In genomic region chr2:143936758-143937562, GRCh38 we compare ENCODE assay signal across 8 cellular contexts.
A peak's percentile ranks its signal among the peaks of the same experiment; 100 is the strongest.
DNase-seq lines count a peak whose midpoint lies in the region; ATAC-seq and TF ChIP-seq lines count a peak whose summit lies in the region.

No MANE protein-coding gene starts in this region.

- H3K27me3 ChIP-seq in skeletal muscle tissue (ENCODE audit: control insufficient read depth in 3 of 3, insufficient read depth in 3 of 3, low read length in 3 of 3), result peaks cover 0 to 3% (median 0%) of the 10 kb centered on the region in 3 donors

- H3K9me3 ChIP-seq in skeletal muscle tissue (ENCODE audit: control insufficient read depth in 3 of 3, low read length in 3 of 3), result no peaks in the 10 kb centered on the region

- peak; percentile 71 for ATAC-seq in HG02678 (IDR thresholded peaks at IDR 0.05; ENCODE audit: unreplicated experiment)

- H3K4me3 ChIP-seq in astrocyte of the spinal cord (ENCODE audit: low read depth, low read length) (peak overlapping the region; percentile 47), skeletal muscle tissue (ENCODE audit: low read length in 3 of 3) (peak overlapping the region; percentile 74 to 83 (median 78))

- H3K9ac ChIP-seq in skeletal muscle tissue (ENCODE audit: low read depth in 1 of 3, low read length in 3 of 3), result peak overlapping the region; percentile 72 to 74 (median 73)

- DNase-seq in NCI-H1417 (lab: John Stamatoyannopoulos, UW) (peak in 2 of 3 experiments; percentile 65 to 72), NCI-H1417 treated with DMSO at 0.1 percent for 48 hours (lab: John Stamatoyannopoulos, UW) (no peak), NCI-H69 (lab: John Stamatoyannopoulos, UW) (peak; percentile 65), astrocyte of the spinal cord (ENCODE audit: low read depth, low spot score) (no peak), iPS-NIHi11 (ENCODE audit: low spot score) (peak; percentile 72), SKM-1 (lab: John Stamatoyannopoulos, UW; ENCODE audit: unreplicated experiment) (no peak)

- no peaks in the 10 kb centered on the region for H3K36me3 ChIP-seq in skeletal muscle tissue (ENCODE audit: control insufficient read depth in 3 of 3, insufficient read depth in 3 of 3, low read length in 3 of 3)

- peaks cover 0 to 24% (median 21%) of the 10 kb centered on the region in 3 donors for H3K4me1 ChIP-seq in skeletal muscle tissue (ENCODE audit: control insufficient read depth in 3 of 3, insufficient read depth in 3 of 3, low read length in 3 of 3)

- TF ChIP-seq CTCF in astrocyte of the spinal cord (IDR thresholded peaks at IDR 0.05; ENCODE audit: low read depth, low read length), result no peak

- in situ Hi-C loops in astrocyte of the spinal cord (cut with HindIII; ENCODE audit: low sequenced_read_pairs), result no loop called here

- peak overlapping the region; percentile 56 for H3K27ac ChIP-seq in skeletal muscle tissue (ENCODE audit: low read depth, low read length)

Comparison
In these comparisons a context has a peak if more than half of its experiments do, and no peak if none do; other contexts are left out.
1. DNase-seq: peak in NCI-H1417 (2 of 3), NCI-H69 (single experiment) and iPS-NIHi11 (single experiment); none in NCI-H1417 treated with DMSO at 0.1 percent for 48 hours (single experiment), astrocyte of the spinal cord (single experiment) and SKM-1 (single experiment).